ENCODE assay signal across 18 cellular contexts in genomic region chr6:157772820-157773219, GRCh38. TPM values are rescaled to one million over a fixed set of nuclear protein-coding genes. Genes with fewer than 3 reads are reported as not detected.
DNase-seq lines count a peak whose midpoint lies in the region; ATAC-seq and TF ChIP-seq lines count a peak whose summit lies in the region.
"Had no signal": no experiment of that assay in that cellular context is flagged by ENCODE, and none has a peak within 500 bp of the region (broad histone marks: within the 10 kb centered on the region; RNA-seq: fewer than 3 reads in every experiment).

No MANE protein-coding gene starts in this region.

- no peak overlapping the region for H3K56ac ChIP-seq in IMR-90 (ENCODE audit: extremely low read depth, insufficient read depth, low read length)

- no peaks in the 10 kb centered on the region for H3K9me1 ChIP-seq in IMR-90 (ENCODE audit: insufficient read depth, low read length)

- H2AFZ ChIP-seq in IMR-90 (replicated peaks; ENCODE audit: low read length, poor library complexity) = no peak overlapping the region

- H2BK15ac ChIP-seq in IMR-90 (ENCODE audit: low read depth, low read length) = no peak overlapping the region

- no peak overlapping the region for H3K4me3 Mint-ChIP-seq in activated naive CD8-positive, alpha-beta T cell
- no peak overlapping the region for H3K4me3 Mint-ChIP-seq in activated naive CD8-positive, alpha-beta T cell treated with anti-CD3 and anti-CD28 coated beads for 36 hours
- no peak overlapping the region for H3K4me3 Mint-ChIP-seq in glutamatergic neuron (ENCODE audit: unreplicated experiment)

- dilution Hi-C loops in IMR-90 (cut with HindIII; ENCODE audit: low sequenced_read_pairs, unreplicated experiment) = no loop called here

- H3K23ac ChIP-seq in IMR-90 (ENCODE audit: low read depth, low read length) = no peak overlapping the region

- TF ChIP-seq RAD21 in IMR-90 (IDR thresholded peaks at IDR 0.05; ENCODE audit: low read length) = no peak

- no peaks in the 10 kb centered on the region for H3K36me3 ChIP-seq in IMR-90 (ENCODE audit: control insufficient read depth, insufficient read depth, low read length)
- H3K36me3 ChIP-seq: BLaER1 treated with 17β-estradiol and CSF1 and Interleukin-3, amounts not matched to agents 10 nM and 100 nM had no signal

- intact Hi-C loops in IMR-90 (cut with micrococcal nuclease) = no loop called here

- no peaks in the 10 kb centered on the region; a peak in 1 of 4 replicates for H3K79me1 ChIP-seq in IMR-90 (ENCODE audit: low read depth in 1 of 2, low read length in 2 of 2)

- CTCF ChIA-PET in IMR-90 (lab: Yijun Ruan, JAX) = no interaction called here

- H2BK5ac ChIP-seq in IMR-90 (ENCODE audit: low read depth, low read length, poor library complexity, severe bottlenecking) = no peak overlapping the region

- H3K27ac Mint-ChIP-seq in activated naive CD8-positive, alpha-beta T cell = peak overlapping the region; percentile 85
- no peak overlapping the region for H3K27ac Mint-ChIP-seq in activated naive CD8-positive, alpha-beta T cell treated with anti-CD3 and anti-CD28 coated beads for 36 hours
- H3K27ac Mint-ChIP-seq in glutamatergic neuron (ENCODE audit: unreplicated experiment) = peak overlapping the region; percentile 8

- H3K27ac ChIP-seq in IMR-90 (ENCODE audit: insufficient read depth, low read length) = no peak overlapping the region
- H3K27ac ChIP-seq: BLaER1 treated with 17β-estradiol and CSF1 and Interleukin-3, amounts not matched to agents 10 nM and 100 nM; KMS-11 had no signal

- H4K8ac ChIP-seq in IMR-90 (ENCODE audit: low read depth in 2 of 2, low read length in 2 of 2) = no peak overlapping the region

- 0 out of 2 replicates have a peak overlapping the region, but pooled peaks have one; percentile 2 for H2AK5ac ChIP-seq in IMR-90 (ENCODE audit: low read depth, low read length)

- no peak overlapping the region for H3K4ac ChIP-seq in IMR-90 (ENCODE audit: low read depth, low read length)

- no peak overlapping the region for H3K18ac ChIP-seq in IMR-90 (ENCODE audit: low read depth, low read length)

- in situ Hi-C loops in IMR-90 (cut with MboI; ENCODE audit: low sequenced_read_pairs) = no loop called here

- DNase-seq in activated naive CD8-positive, alpha-beta T cell treated with anti-CD3 and anti-CD28 coated beads for 36 hours = no peak
- DNase-seq in IMR-90 (no peak), glutamatergic neuron (no peak), dermis blood vessel endothelial cell (no peak)
- DNase-seq: DMS79, HCEC 1CT, MV-4-11, NCI-H1694 treated with DMSO at 0.1 percent for 48 hours, NCI-H2227 treated with DMSO at 0.1 percent for 48 hours, NCI-H510A treated with DMSO at 0.1 percent for 48 hours, NCI-H774, Right ventricle myocardium superior had no signal

- H3K14ac ChIP-seq in IMR-90 (replicated peaks; ENCODE audit: low read depth, low read length) = no peak overlapping the region; the same call in 1 of the 2 replicates

- H3K9me3 Mint-ChIP-seq in activated naive CD8-positive, alpha-beta T cell (ENCODE audit: low read depth) = no peaks in the 10 kb centered on the region
- H3K9me3 Mint-ChIP-seq in activated naive CD8-positive, alpha-beta T cell treated with anti-CD3 and anti-CD28 coated beads for 36 hours = peaks cover 9% of the 10 kb centered on the region
- H3K9me3 Mint-ChIP-seq in glutamatergic neuron (ENCODE audit: unreplicated experiment) = peaks cover 16% of the 10 kb centered on the region

- H3K4me2 ChIP-seq in IMR-90 (ENCODE audit: low read depth, low read length) = no peak overlapping the region
- H3K4me2 ChIP-seq: KMS-11 had no signal

- TF ChIP-seq CTCF in IMR-90 (conservative IDR thresholded peaks at IDR 0.05; ENCODE audit: low read depth, low read length) (no peak), glutamatergic neuron (IDR thresholded peaks at IDR 0.05; ENCODE audit: partially characterized antibody, unreplicated experiment) (no peak)

- H3K4me1 ChIP-seq in IMR-90 (ENCODE audit: control insufficient read depth, insufficient read depth, low read length) = peaks cover 2% of the 10 kb centered on the region

- no TSS peak for BruUV-seq in IMR-90 (replicated peaks; lab: Mats Ljungman, UMichigan)

- H2BK20ac ChIP-seq in IMR-90 (ENCODE audit: low read depth, low read length) = no peak overlapping the region

- ATAC-seq in IMR-90 (ENCODE audit: low read depth) (no peak), HG02642 (IDR thresholded peaks at IDR 0.05; ENCODE audit: poor library complexity, unreplicated experiment) (no peak), GM18519 (IDR thresholded peaks at IDR 0.05; ENCODE audit: low FRiP score, unreplicated experiment) (no peak)

- H4K5ac ChIP-seq in IMR-90 (ENCODE audit: low read depth, low read length) = no peak overlapping the region

- no peaks in the 10 kb centered on the region for H4K20me1 ChIP-seq in IMR-90 (ENCODE audit: insufficient read depth, low read length)
- H4K20me1 ChIP-seq: BLaER1 treated with 17β-estradiol and CSF1 and Interleukin-3, amounts not matched to agents 10 nM and 100 nM had no signal

- no peaks in the 10 kb centered on the region for H3K36me3 Mint-ChIP-seq in activated naive CD8-positive, alpha-beta T cell
- H3K36me3 Mint-ChIP-seq in activated naive CD8-positive, alpha-beta T cell treated with anti-CD3 and anti-CD28 coated beads for 36 hours = peaks cover 17% of the 10 kb centered on the region
- H3K36me3 Mint-ChIP-seq in glutamatergic neuron (ENCODE audit: unreplicated experiment) = peaks cover 14% of the 10 kb centered on the region

- H3K27me3 Mint-ChIP-seq in activated naive CD8-positive, alpha-beta T cell = no peaks in the 10 kb centered on the region
- H3K27me3 Mint-ChIP-seq in activated naive CD8-positive, alpha-beta T cell treated with anti-CD3 and anti-CD28 coated beads for 36 hours = no peaks in the 10 kb centered on the region
- H3K27me3 Mint-ChIP-seq in glutamatergic neuron (ENCODE audit: unreplicated experiment) = peaks cover 12% of the 10 kb centered on the region

- H3K9me3 ChIP-seq in IMR-90 (ENCODE audit: control insufficient read depth, insufficient read depth, low read length) = no peaks in the 10 kb centered on the region

- no peak overlapping the region for H4K91ac ChIP-seq in IMR-90 (ENCODE audit: insufficient read depth, low read depth, low read length)

- 100% methylated on average over 4 of the region's 10 CpGs; no CpG with 5 or more reads in 1 of the 2 experiments for WGBS in IMR-90 (ENCODE audit: extremely low coverage in 2 of 2, insufficient read length in 1 of 2), 2 experiments

- no peak overlapping the region for H3K4me3 ChIP-seq in IMR-90 (ENCODE audit: insufficient read depth, low read depth, low read length)
- H3K4me3 ChIP-seq: BLaER1 treated with 17β-estradiol and CSF1 and Interleukin-3, amounts not matched to agents 10 nM and 100 nM had no signal

- no peak overlapping the region for H2AK9ac ChIP-seq in IMR-90 (replicated peaks; ENCODE audit: low read depth, low read length, poor library complexity)

- H3K4me1 Mint-ChIP-seq in activated naive CD8-positive, alpha-beta T cell (ENCODE audit: low read depth) = peaks cover 46% of the 10 kb centered on the region
- peaks cover 40% of the 10 kb centered on the region for H3K4me1 Mint-ChIP-seq in activated naive CD8-positive, alpha-beta T cell treated with anti-CD3 and anti-CD28 coated beads for 36 hours
- H3K4me1 Mint-ChIP-seq in glutamatergic neuron (ENCODE audit: low read depth, unreplicated experiment) = peaks cover 10% of the 10 kb centered on the region

- TF ChIP-seq POLR2A in IMR-90 (IDR thresholded peaks at IDR 0.05; ENCODE audit: low read depth, low read length) = no peak

- no peak overlapping the region for H2BK120ac ChIP-seq in IMR-90 (ENCODE audit: low read depth, low read length)

- no peaks in the 10 kb centered on the region for H3K27me3 ChIP-seq in IMR-90 (ENCODE audit: control insufficient read depth, insufficient read depth, low read length)
- H3K27me3 ChIP-seq: BLaER1 treated with 17β-estradiol and CSF1 and Interleukin-3, amounts not matched to agents 10 nM and 100 nM had no signal

- no peak overlapping the region for H3K9ac ChIP-seq in IMR-90 (ENCODE audit: low read depth, low read length)
- H3K9ac ChIP-seq: BLaER1 treated with 17β-estradiol and CSF1 and Interleukin-3, amounts not matched to agents 10 nM and 100 nM; KMS-11 had no signal

- POLR2A ChIA-PET in IMR-90 (lab: Charles Lee; ENCODE audit: unreplicated experiment) = no interaction called here

TF ChIP-seq in IMR-90, 13 proteins besides CTCF, POLR2A, EP300 and RAD21:
- TF ChIP-seq MAFK (IDR thresholded peaks at IDR 0.05; ENCODE audit: low read depth, low read length) (peak; percentile 63), MXI1 (IDR thresholded peaks at IDR 0.05; ENCODE audit: borderline replicate concordance, low read depth, low read length) (no peak)

RNA-seq across cellular contexts. Expression of gene SNX9, which starts 50.2 kb away (rescaled TPM):
- 10 to 100 TPM; 63.4 to 64.4 TPM for total RNA-seq in activated naive CD8-positive, alpha-beta T cell treated with anti-CD3 and anti-CD28 coated beads for 36 hours
- total RNA-seq in IMR-90 (2012; rRNA removed) (41.2 and 41.9 TPM in 2 replicates), glutamatergic neuron (ENCODE audit: unreplicated experiment) (45.7 TPM), dermis blood vessel endothelial cell (51.4 and 61.4 TPM in 2 replicates)
- 34.8 and 35.3 TPM in 2 replicates for polyA plus RNA-seq in IMR-90 (2012; rRNA removed)
- polyA plus RNA-seq in IMR-90 (2012; cell fraction: cytosol; rRNA removed) = 18.7 and 20.5 TPM in 2 replicates
- polyA plus RNA-seq in IMR-90 (2012; cell fraction: nucleus; rRNA removed; ENCODE audit: low replicate concordance) = 20.1 and 45.0 TPM in 2 replicates
- total RNA-seq: OCI-LY7 had no signal
